8 cellular contexts compared by ENCODE assay signal in the genomic region with DNA sequence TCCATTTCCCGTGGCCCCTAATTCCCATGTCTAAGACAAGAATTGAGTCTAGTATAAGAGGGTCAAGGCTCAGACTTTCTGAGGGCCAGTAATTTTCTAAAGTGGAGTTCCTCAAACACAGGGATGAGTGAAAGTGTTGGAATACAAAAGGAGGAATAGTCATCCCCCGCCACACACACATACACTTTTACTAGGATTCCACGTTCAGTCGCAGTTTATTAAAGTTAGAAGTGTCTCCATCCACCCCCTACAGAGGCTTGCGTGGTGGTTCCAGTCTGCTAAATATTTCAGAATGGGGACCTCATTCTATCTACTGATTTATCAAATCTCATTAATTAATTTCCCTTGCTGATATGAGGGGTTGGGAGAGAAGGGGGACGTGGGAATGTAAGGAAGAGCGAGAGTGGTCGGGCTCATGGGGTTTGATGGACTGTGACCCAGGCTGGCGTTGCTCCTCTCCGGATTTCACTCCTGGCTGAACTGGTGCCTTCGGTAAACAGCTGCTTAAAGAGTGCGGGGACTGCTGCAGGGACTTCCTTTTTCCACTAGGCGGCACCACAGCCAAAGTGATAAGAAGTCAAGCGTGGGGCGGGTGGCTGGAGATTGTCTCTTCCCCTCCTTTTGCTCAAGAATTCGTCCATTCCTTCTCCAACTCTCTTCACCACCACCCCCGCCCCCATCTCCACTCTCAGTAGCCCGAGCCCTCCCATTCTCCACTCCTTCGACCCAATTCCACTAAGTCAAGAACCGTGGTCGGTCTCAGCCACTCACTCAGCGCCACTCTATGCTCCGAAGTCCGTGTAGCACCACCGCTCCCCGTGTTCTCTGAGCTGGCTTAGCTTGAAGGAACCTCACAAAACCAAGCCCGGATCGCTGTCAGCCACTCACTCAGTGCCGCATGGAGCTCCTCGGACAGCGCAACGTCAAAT. TPM values are rescaled to one million over a fixed set of nuclear protein-coding genes. Genes with fewer than 3 reads are reported as not detected.
A peak's percentile ranks its signal among the peaks of the same experiment; 100 is the strongest.
DNase-seq lines count a peak whose midpoint lies in the region; ATAC-seq, FAIRE-seq and TF ChIP-seq lines count a peak whose summit lies in the region.

No MANE protein-coding gene starts in this region.

- RAD21 ChIA-PET in GM12878 (lab: Charles Lee; ENCODE audit: unreplicated experiment) = interaction anchor here (0.6 to 9.0 kb wide), 28 partner anchors 9 to 294 kb away, joined by 3 to 333 read pairs (median 5); a partner anchor contains a TSS

- DNase-seq in Daoy (ENCODE audit: low read depth) (peak; percentile 91), NCI-H2029 (lab: John Stamatoyannopoulos, UW) (peak; percentile 73), T1000 (lab: John Stamatoyannopoulos, UW) (peak; percentile 73), GM12878 (ENCODE audit: low read depth, low spot score) (peak; percentile 24), iPS DF 6.9 (ENCODE audit: low read depth, low spot score) (no peak), sciatic nerve (ENCODE audit: low spot score) (peak; percentile 91)

- BruUV-seq in GM12878 (replicated peaks; lab: Mats Ljungman, UMichigan) = no TSS peak

- TF ChIP-seq RAD21 in GM12878 (IDR thresholded peaks at IDR 0.05; ENCODE audit: insufficient read depth, low read depth, low read length) = peak; percentile 96

- H3K4me2 ChIP-seq in GM12878 (ENCODE audit: control insufficient read depth, insufficient read depth) = peak overlapping the region; percentile 94

- H2AFZ ChIP-seq in GM12878 (ENCODE audit: control insufficient read depth, low read depth, low read length) = peak overlapping the region; percentile 86

- POLR2A ChIA-PET in GM12878 (lab: Charles Lee) = interaction anchor here (1.5 to 5.0 kb wide), 4 partner anchors 9 to 28 kb away, joined by 6 to 54 read pairs (median 24); a partner anchor contains a TSS

- H3K4me1 ChIP-seq in GM12878 (ENCODE audit: control insufficient read depth, insufficient read depth, low read length) (peaks cover 19% of the 10 kb centered on the region), iPS DF 6.9 (ENCODE audit: control insufficient read depth, insufficient read depth, low read length) (peaks cover 6% of the 10 kb centered on the region)

- CTCF ChIA-PET in GM12878 (lab: Yijun Ruan, JAX) = interaction anchor here (0.6 to 6.6 kb wide), 41 partner anchors 10 to 449 kb away, joined by 3 to 561 read pairs (median 4); a partner anchor contains a TSS

- H3K4me3 ChIP-seq in GM12878 = peak overlapping the region; percentile 53; the same call in 1 of the 2 replicates
- H3K4me3 ChIP-seq in iPS DF 6.9 (ENCODE audit: low read length) = peak overlapping the region; percentile 33; the same call in 1 of the 2 replicates

- FAIRE-seq in GM12878 (lab: Jason Lieb, UNC) = peak; percentile 95

- H3K27me3 ChIP-seq in GM12878 (replicated peaks in 1 of 2; ENCODE audit: control insufficient read depth in 2 of 2, insufficient read depth in 2 of 2, low read length in 1 of 2) = peaks cover 12 to 27% of the 10 kb centered on the region in 2 experiments
- H3K27me3 ChIP-seq in iPS DF 6.9 (ENCODE audit: control insufficient read depth, insufficient read depth, low read length) = peaks cover 40% of the 10 kb centered on the region

- H3K36me3 ChIP-seq in GM12878 (ENCODE audit: control insufficient read depth in 2 of 2, insufficient read depth in 2 of 2, low read length in 1 of 2) = no peaks in the 10 kb centered on the region
- H3K36me3 ChIP-seq in iPS DF 6.9 (ENCODE audit: control insufficient read depth, insufficient read depth, low read length) = no peaks in the 10 kb centered on the region

- no peaks in the 10 kb centered on the region for H3K9me3 ChIP-seq in GM12878 (replicated peaks; ENCODE audit: control insufficient read depth, insufficient read depth, low read length)
- no peaks in the 10 kb centered on the region for H3K9me3 ChIP-seq in iPS DF 6.9 (ENCODE audit: control insufficient read depth, insufficient read depth, low read length)

- in situ Hi-C loops in GM12878 (cut with MboI) = no loop called here

- H4K20me1 ChIP-seq in GM12878 (ENCODE audit: control insufficient read depth, insufficient read depth) = no peaks in the 10 kb centered on the region

- no peaks in the 10 kb centered on the region for H3K79me2 ChIP-seq in GM12878 (ENCODE audit: control insufficient read depth, insufficient read depth, low read length)

- SMC1A ChIA-PET in GM12878 (lab: Charles Lee; ENCODE audit: uncharacterized antibody, unreplicated experiment) = interaction anchor here (0.8 to 16.6 kb wide), 25 partner anchors 9 to 455 kb away, joined by 3 to 647 read pairs (median 4); a partner anchor contains a TSS

- TF ChIP-seq CTCF in GM12878 (IDR thresholded peaks at IDR 0.05 in 2 of 3, conservative IDR thresholded peaks at IDR 0.05 in 1 of 3; ENCODE audit: control insufficient read depth in 2 of 3, extremely low read depth in 1 of 3, insufficient read depth in 1 of 3, low read depth in 3 of 3, low read length in 3 of 3) = peak; percentile 95 to 97 (median 96)

- H3K9ac ChIP-seq in GM12878 (ENCODE audit: control insufficient read depth, insufficient read depth, low read length) = peak overlapping the region; percentile 34; the same call in 1 of the 2 replicates

- TF ChIP-seq POLR2A in GM12878 (IDR thresholded peaks at IDR 0.05; ENCODE audit: low read depth, low read length) = no peak

- TF ChIP-seq EP300 in GM12878 (IDR thresholded peaks at IDR 0.05; ENCODE audit: borderline replicate concordance in 1 of 2, control insufficient read depth in 1 of 2, low read depth in 2 of 2, low read length in 2 of 2) = no peak

- H3K27ac ChIP-seq in GM12878 (ENCODE audit: control insufficient read depth, insufficient read depth) (no peak overlapping the region), iPS DF 6.9 (ENCODE audit: low read length) (no peak overlapping the region)

- intact Hi-C loops in GM12878 (cut with micrococcal nuclease; ENCODE audit: unreplicated experiment) (loop anchor here (1.0 kb wide), 2 partner anchors 28 to 67 kb away; no protein-coding TSS in a partner anchor), sciatic nerve (cut with DNase I) (no loop called here)

- ATAC-seq in HG02678 (IDR thresholded peaks at IDR 0.05; ENCODE audit: unreplicated experiment) = peak; percentile 59
- ATAC-seq in GM12878 = peak; percentile 88
- ATAC-seq in sciatic nerve = peak; percentile 91
- ATAC-seq in HG03565 (IDR thresholded peaks at IDR 0.05; ENCODE audit: unreplicated experiment) = no peak

- 7% methylated on average over 32 of the region's 32 CpGs for WGBS in GM12878 (ENCODE audit: insufficient coverage, insufficient replicate concordance, low lambda C conversion rate, missing lambda C conversion rate)
- no CpG with 5 or more reads among the region's 32 CpGs for WGBS in iPS DF 6.9 (ENCODE audit: insufficient coverage, insufficient read length)

RNA-seq across cellular contexts. Expression of a gene that starts 9.9 kb away (rescaled TPM):
- total RNA-seq in Daoy (2014; rRNA removed; shearing (Covaris generic)) = 0.11 TPM in 1 of 2 replicates, not detected in the other
- total RNA-seq in GM12878 (2013; cell fraction: nucleolus; rRNA removed) = 8.0 and 9.0 TPM in 2 replicates
- 0.11 and 0.22 TPM in 2 replicates for total RNA-seq in GM12878 (2014; rRNA removed)
- 0.09 and 0.31 TPM in 2 replicates for total RNA-seq in GM12878 (2014; rRNA removed; fragmentation: Illumina TruSeq; extraction: Trizol)
- 0.18 and 0.35 TPM in 2 replicates for total RNA-seq in GM12878 (2021)
- 0.66 TPM for polyA plus RNA-seq in GM12878 (2011; ENCODE audit: low read depth)
- polyA plus RNA-seq in GM12878 (2011; rRNA removed) = 17.4 and 20.5 TPM in 2 replicates
- 14.1 and 18.0 TPM in 2 replicates for polyA plus RNA-seq in GM12878 (2011; cell fraction: cytosol; rRNA removed)
- 34.8 and 44.5 TPM in 2 replicates for polyA plus RNA-seq in GM12878 (2011; cell fraction: nucleus; rRNA removed)
- polyA plus RNA-seq in GM12878 (2012) = 0.13 and 0.16 TPM in 2 replicates
- 0.47 and 0.57 TPM in 2 replicates for polyA plus RNA-seq in GM12878 (2014; fragmentation: Illumina TruSeq; extraction: Trizol)
- under 1 TPM in 1 of 2 experiments, not detected in 1; 0.09 TPM for polyA plus RNA-seq in GM12878 (2014; fragmentation: Nextera tagmentation; extraction: Ambion mirVana)
- 0.33 and 0.41 TPM in 2 replicates for polyA plus RNA-seq in GM12878 (2014; rRNA removed)
- not detected for polyA plus RNA-seq in GM12878 (2016; fragmentation: Nextera tagmentation; extraction: Ambion mirVana)
- 14.7 and 16.4 TPM in 2 replicates for polyA minus RNA-seq in GM12878 (2011; rRNA and poly(A)+ RNA removed)
- polyA minus RNA-seq in GM12878 (2011; cell fraction: cytosol; rRNA and poly(A)+ RNA removed) = 5.8 and 7.5 TPM in 2 replicates
- 12.8 and 13.3 TPM in 2 replicates for polyA minus RNA-seq in GM12878 (2011; cell fraction: nucleus; rRNA and poly(A)+ RNA removed)
- not detected for total RNA-seq in sciatic nerve

RNA-seq across cellular contexts. Expression of a gene that starts 27.4 kb away (rescaled TPM):
- total RNA-seq in Daoy (2014; rRNA removed; shearing (Covaris generic)) = 0.57 TPM in 1 of 2 replicates, not detected in the other
- total RNA-seq in GM12878 (2013; cell fraction: nucleolus; rRNA removed) = not detected in 2 replicates
- total RNA-seq in GM12878 (2014; rRNA removed) (not detected in 2 replicates), GM12878 (2014; rRNA removed; fragmentation: Illumina TruSeq; extraction: Trizol) (not detected in 2 replicates), GM12878 (2021) (not detected in 2 replicates), sciatic nerve (not detected)
- polyA plus RNA-seq in GM12878 (2011; ENCODE audit: low read depth) = 0.25 TPM
- polyA plus RNA-seq in GM12878 (2011; rRNA removed) (not detected in 2 replicates), GM12878 (2014; fragmentation: Illumina TruSeq; extraction: Trizol) (not detected in 2 replicates), GM12878 (2014; fragmentation: Nextera tagmentation; extraction: Ambion mirVana) (not detected), GM12878 (2014; rRNA removed) (0.04 TPM in 1 of 2 replicates, not detected in the other), GM12878 (2016; fragmentation: Nextera tagmentation; extraction: Ambion mirVana) (under 1 TPM in 1 of 2 experiments, not detected in 1; 0.11 TPM)
- not detected in 2 replicates for polyA plus RNA-seq in GM12878 (2011; cell fraction: cytosol; rRNA removed)
- polyA plus RNA-seq in GM12878 (2011; cell fraction: nucleus; rRNA removed) = not detected in 2 replicates
- polyA plus RNA-seq in GM12878 (2012) = 0.31 and 0.50 TPM in 2 replicates
- polyA minus RNA-seq in GM12878 (2011; rRNA and poly(A)+ RNA removed) = not detected in 2 replicates
- not detected in 2 replicates for polyA minus RNA-seq in GM12878 (2011; cell fraction: cytosol; rRNA and poly(A)+ RNA removed)
- not detected in 2 replicates for polyA minus RNA-seq in GM12878 (2011; cell fraction: nucleus; rRNA and poly(A)+ RNA removed)

RNA-seq across cellular contexts. Expression of a gene that starts 33.0 kb away (rescaled TPM):
- total RNA-seq in Daoy (2014; rRNA removed; shearing (Covaris generic)) = not detected in 2 replicates
- total RNA-seq in GM12878 (2013; cell fraction: nucleolus; rRNA removed) = not detected in 2 replicates
- total RNA-seq in GM12878 (2014; rRNA removed) (0.05 TPM in 1 of 2 replicates, not detected in the other), GM12878 (2014; rRNA removed; fragmentation: Illumina TruSeq; extraction: Trizol) (not detected in 2 replicates), GM12878 (2021) (not detected in 2 replicates), sciatic nerve (not detected)
- polyA plus RNA-seq in GM12878 (2011; ENCODE audit: low read depth) = not detected
- polyA plus RNA-seq in GM12878 (2011; rRNA removed) (not detected in 2 replicates), GM12878 (2014; fragmentation: Illumina TruSeq; extraction: Trizol) (not detected in 2 replicates), GM12878 (2014; fragmentation: Nextera tagmentation; extraction: Ambion mirVana) (not detected), GM12878 (2014; rRNA removed) (not detected in 2 replicates), GM12878 (2016; fragmentation: Nextera tagmentation; extraction: Ambion mirVana) (not detected)
- not detected in 2 replicates for polyA plus RNA-seq in GM12878 (2011; cell fraction: cytosol; rRNA removed)
- polyA plus RNA-seq in GM12878 (2011; cell fraction: nucleus; rRNA removed) = not detected in 2 replicates
- not detected in 2 replicates for polyA plus RNA-seq in GM12878 (2012)
- not detected in 2 replicates for polyA minus RNA-seq in GM12878 (2011; rRNA and poly(A)+ RNA removed)
- not detected in 2 replicates for polyA minus RNA-seq in GM12878 (2011; cell fraction: cytosol; rRNA and poly(A)+ RNA removed)
- not detected in 2 replicates for polyA minus RNA-seq in GM12878 (2011; cell fraction: nucleus; rRNA and poly(A)+ RNA removed)

RNA-seq across cellular contexts. Expression of a gene that starts 36.0 kb away (rescaled TPM):
- 77.2 and 79.0 TPM in 2 replicates for total RNA-seq in Daoy (2014; rRNA removed; shearing (Covaris generic))
- total RNA-seq in GM12878 (2013; cell fraction: nucleolus; rRNA removed) = 8.2 and 10.4 TPM in 2 replicates
- total RNA-seq in GM12878 (2014; rRNA removed) = 27.4 and 32.9 TPM in 2 replicates
- 24.3 and 27.8 TPM in 2 replicates for total RNA-seq in GM12878 (2014; rRNA removed; fragmentation: Illumina TruSeq; extraction: Trizol)
- total RNA-seq in GM12878 (2021) = 28.7 and 28.8 TPM in 2 replicates
- polyA plus RNA-seq in GM12878 (2011; ENCODE audit: low read depth) = 19.9 TPM
- 48.0 and 56.1 TPM in 2 replicates for polyA plus RNA-seq in GM12878 (2011; rRNA removed)
- polyA plus RNA-seq in GM12878 (2011; cell fraction: cytosol; rRNA removed) = 40.0 and 49.5 TPM in 2 replicates
- 22.5 and 26.5 TPM in 2 replicates for polyA plus RNA-seq in GM12878 (2011; cell fraction: nucleus; rRNA removed)
- polyA plus RNA-seq in GM12878 (2012) = 26.6 and 30.0 TPM in 2 replicates
- 48.9 and 54.3 TPM in 2 replicates for polyA plus RNA-seq in GM12878 (2014; fragmentation: Illumina TruSeq; extraction: Trizol)
- polyA plus RNA-seq in GM12878 (2014; fragmentation: Nextera tagmentation; extraction: Ambion mirVana) = 10 to 100 TPM; 12.6 to 13.4 TPM
- polyA plus RNA-seq in GM12878 (2014; rRNA removed) = 33.5 and 38.2 TPM in 2 replicates
- polyA plus RNA-seq in GM12878 (2016; fragmentation: Nextera tagmentation; extraction: Ambion mirVana) = 10 to 100 TPM; 46.2 TPM
- 20.4 and 27.6 TPM in 2 replicates for polyA minus RNA-seq in GM12878 (2011; rRNA and poly(A)+ RNA removed)
- polyA minus RNA-seq in GM12878 (2011; cell fraction: cytosol; rRNA and poly(A)+ RNA removed) = 9.2 and 12.0 TPM in 2 replicates
- 8.3 and 10.7 TPM in 2 replicates for polyA minus RNA-seq in GM12878 (2011; cell fraction: nucleus; rRNA and poly(A)+ RNA removed)
- total RNA-seq in sciatic nerve = 38.3 TPM

RNA-seq across cellular contexts. Expression of a gene that starts 41.9 kb away (rescaled TPM):
- 39.4 and 57.7 TPM in 2 replicates for total RNA-seq in Daoy (2014; rRNA removed; shearing (Covaris generic))
- total RNA-seq in GM12878 (2013; cell fraction: nucleolus; rRNA removed) = 8.0 and 8.2 TPM in 2 replicates
- total RNA-seq in GM12878 (2014; rRNA removed) = 61.9 and 66.5 TPM in 2 replicates
- 62.7 and 63.0 TPM in 2 replicates for total RNA-seq in GM12878 (2014; rRNA removed; fragmentation: Illumina TruSeq; extraction: Trizol)
- 47.4 and 50.6 TPM in 2 replicates for total RNA-seq in GM12878 (2021)
- 29.7 TPM for polyA plus RNA-seq in GM12878 (2011; ENCODE audit: low read depth)
- polyA plus RNA-seq in GM12878 (2011; rRNA removed) = 60.5 and 88.9 TPM in 2 replicates
- 97.4 and 113 TPM in 2 replicates for polyA plus RNA-seq in GM12878 (2011; cell fraction: cytosol; rRNA removed)
- polyA plus RNA-seq in GM12878 (2011; cell fraction: nucleus; rRNA removed) = 67.2 and 79.1 TPM in 2 replicates
- 44.1 and 52.3 TPM in 2 replicates for polyA plus RNA-seq in GM12878 (2012)
- 30.7 and 54.0 TPM in 2 replicates for polyA plus RNA-seq in GM12878 (2014; fragmentation: Illumina TruSeq; extraction: Trizol)
- 100 to 1,000 TPM; 154 to 160 TPM for polyA plus RNA-seq in GM12878 (2014; fragmentation: Nextera tagmentation; extraction: Ambion mirVana)
- 59.9 and 67.5 TPM in 2 replicates for polyA plus RNA-seq in GM12878 (2014; rRNA removed)
- 100 to 1,000 TPM in 1 of 2 experiments, 10 to 100 TPM in 1; 99.5 to 108 TPM for polyA plus RNA-seq in GM12878 (2016; fragmentation: Nextera tagmentation; extraction: Ambion mirVana)
- 29.6 and 32.1 TPM in 2 replicates for polyA minus RNA-seq in GM12878 (2011; rRNA and poly(A)+ RNA removed)
- polyA minus RNA-seq in GM12878 (2011; cell fraction: cytosol; rRNA and poly(A)+ RNA removed) = 4.9 and 5.8 TPM in 2 replicates
- 10.9 and 13.3 TPM in 2 replicates for polyA minus RNA-seq in GM12878 (2011; cell fraction: nucleus; rRNA and poly(A)+ RNA removed)
- total RNA-seq in sciatic nerve = 16.6 TPM
